8 cellular contexts compared by ENCODE assay signal in the genomic region with DNA sequence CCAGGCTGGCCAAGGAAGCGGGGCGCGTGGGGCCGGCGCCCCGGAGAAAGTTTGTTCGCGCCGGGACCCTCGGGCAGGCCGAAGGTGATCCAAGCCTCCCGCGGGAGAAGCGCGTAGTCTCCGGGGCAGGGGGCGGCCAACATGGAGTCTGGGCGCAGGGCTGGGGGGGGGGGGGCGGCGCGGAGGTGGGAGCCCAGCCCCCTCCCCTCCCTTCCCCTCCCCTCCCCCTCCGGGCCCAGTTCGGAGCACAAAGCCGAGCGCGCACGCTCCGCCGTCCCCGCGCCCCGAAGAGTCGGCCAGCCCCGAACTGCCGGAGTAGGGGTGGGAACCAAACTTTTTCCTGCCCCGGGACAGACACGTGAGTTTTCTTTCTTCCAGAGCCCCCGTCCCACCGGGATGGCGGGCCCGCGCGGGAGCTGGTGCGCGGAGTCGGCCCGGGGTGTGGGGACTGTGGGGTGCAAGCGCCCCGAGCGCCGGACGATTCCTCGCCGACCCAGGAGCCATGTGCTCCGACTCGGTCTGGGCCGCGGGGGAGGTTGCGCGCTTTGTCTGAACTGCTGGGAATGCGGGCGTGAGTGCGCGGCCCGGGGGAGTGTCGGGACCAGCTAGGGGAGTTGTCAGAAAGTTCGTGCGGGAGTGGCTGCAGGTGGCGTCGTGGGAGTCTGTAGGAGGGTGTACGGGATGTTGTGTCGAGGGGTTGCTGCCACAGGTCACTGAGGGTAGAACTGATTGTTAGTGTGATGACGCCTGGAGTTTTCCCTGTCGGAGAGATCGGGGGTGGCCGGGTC. TPM values are rescaled to one million over a fixed set of nuclear protein-coding genes. Genes with fewer than 3 reads are reported as not detected.
DNase-seq lines count a peak whose midpoint lies in the region; ATAC-seq, FAIRE-seq and TF ChIP-seq lines count a peak whose summit lies in the region.

No MANE protein-coding gene starts in this region.

- WGBS in heart right ventricle, 2 donors = 1% methylated on average over 61 to 75 of the region's 76 CpGs
- 0 to 1% (median 1%) methylated on average over 42 to 74 of the region's 76 CpGs for WGBS in psoas muscle, 3 donors

- TF ChIP-seq CTCF in 22Rv1 (IDR thresholded peaks at IDR 0.05) (no peak), heart right ventricle (IDR thresholded peaks at IDR 0.05) (no peak), psoas muscle (IDR thresholded peaks at IDR 0.05) (no peak)

- peak overlapping the region; percentile 80 for H3K27ac ChIP-seq in 22Rv1
- peak overlapping the region in 9 of 10 donors; percentile 71 to 91 (median 89) for H3K27ac ChIP-seq in heart right ventricle
- peak overlapping the region; percentile 76 for H3K27ac ChIP-seq in psoas muscle

- no peaks in the 10 kb centered on the region for H3K9me3 ChIP-seq in heart right ventricle
- H3K9me3 ChIP-seq in psoas muscle = no peaks in the 10 kb centered on the region

- intact Hi-C loops in activated naive CD4-positive, alpha-beta T cell treated with anti-CD3 and anti-CD28 coated beads for 36 hours (cut with micrococcal nuclease) = loop anchor here (5.0 kb wide), 2 partner anchors 263 to 622 kb away; partner anchors contain the start of gene SCAND1
- intact Hi-C loops in heart right ventricle (cut with DNase I) = loop anchor here in 2 of 10 donors (5.0 to 10.0 kb wide), 2 partner anchors 33 to 180 kb away; partner anchors contain the start of gene RAB5IF (in 1 of the 2)
- intact Hi-C loops in psoas muscle (cut with DNase I) = no loop called here

- H3K4me1 Mint-ChIP-seq in activated naive CD4-positive, alpha-beta T cell treated with anti-CD3 and anti-CD28 coated beads for 36 hours (ENCODE audit: low read depth) = peaks cover 37% of the 10 kb centered on the region

- H3K36me3 Mint-ChIP-seq in activated naive CD4-positive, alpha-beta T cell treated with anti-CD3 and anti-CD28 coated beads for 36 hours (ENCODE audit: low read depth) = peaks cover 18% of the 10 kb centered on the region

- FAIRE-seq in GM19239 (lab: Jason Lieb, UNC) = peak; percentile 71

- peaks cover 0 to 11% (median 0%) of the 10 kb centered on the region in 9 donors for H3K36me3 ChIP-seq in heart right ventricle
- H3K36me3 ChIP-seq in psoas muscle (ENCODE audit: insufficient read depth in 1 of 2, low read depth in 1 of 2) = no peaks in the 10 kb centered on the region

- H3K27me3 Mint-ChIP-seq in activated naive CD4-positive, alpha-beta T cell treated with anti-CD3 and anti-CD28 coated beads for 36 hours (ENCODE audit: low read depth) = no peaks in the 10 kb centered on the region

- peak; percentile 36 for DNase-seq in GM19239 (ENCODE audit: insufficient read length, low spot score)
- DNase-seq in RPMI7951 (ENCODE audit: low read depth) = peak; percentile 67
- peak; percentile 53 for DNase-seq in activated naive CD4-positive, alpha-beta T cell treated with anti-CD3 and anti-CD28 coated beads for 36 hours
- peak; percentile 40 to 46 for DNase-seq in heart right ventricle
- DNase-seq in psoas muscle = peak; percentile 44 to 65
- DNase-seq in NCI-H2029 treated with DMSO at 0.1 percent for 48 hours (lab: John Stamatoyannopoulos, UW) = no peak

- CTCF ChIA-PET in activated naive CD4-positive, alpha-beta T cell treated with anti-CD3 and anti-CD28 coated beads for 36 hours (lab: Charles Lee) = interaction anchor here (0.6 to 1.4 kb wide), 7 partner anchors 16 to 348 kb away, joined by 3 to 6 read pairs (median 3); partner anchors contain the start of gene RAB5IF

- H3K4me1 ChIP-seq in heart right ventricle (peaks cover 8 to 40% (median 24%) of the 10 kb centered on the region in 9 donors), psoas muscle (peaks cover 9% of the 10 kb centered on the region)

- no peaks in the 10 kb centered on the region for H3K9me3 Mint-ChIP-seq in activated naive CD4-positive, alpha-beta T cell treated with anti-CD3 and anti-CD28 coated beads for 36 hours

- H3K4me3 ChIP-seq in heart right ventricle (peak overlapping the region; percentile 66 to 89 (median 84)), psoas muscle (peak overlapping the region; percentile 82)

- H3K4me3 Mint-ChIP-seq in activated naive CD4-positive, alpha-beta T cell treated with anti-CD3 and anti-CD28 coated beads for 36 hours = peak overlapping the region; percentile 91

- ATAC-seq in heart right ventricle = peak; percentile 21 to 50 (median 38)
- ATAC-seq in psoas muscle = peak; percentile 40 to 59 (median 42)
- no peak for ATAC-seq in HG02588 (IDR thresholded peaks at IDR 0.05; ENCODE audit: unreplicated experiment)

- H3K27me3 ChIP-seq in heart right ventricle = no peaks in the 10 kb centered on the region
- peaks cover 0 to 40% (median 4%) of the 10 kb centered on the region in 3 donors for H3K27me3 ChIP-seq in psoas muscle (ENCODE audit: insufficient read depth in 3 of 3, low read length in 2 of 3)

- H3K27ac Mint-ChIP-seq in activated naive CD4-positive, alpha-beta T cell treated with anti-CD3 and anti-CD28 coated beads for 36 hours = peak overlapping the region; percentile 92

RNA-seq across cellular contexts. Expression of gene TGIF2, which starts 1.1 kb away (rescaled TPM):
- 14.6 and 18.3 TPM in 2 replicates for total RNA-seq in RPMI7951 (2014; rRNA removed; shearing (Covaris generic))
- total RNA-seq in activated naive CD4-positive, alpha-beta T cell treated with anti-CD3 and anti-CD28 coated beads for 36 hours = 10 to 100 TPM; 32.2 to 33.6 TPM
- total RNA-seq in heart right ventricle = 10 to 100 TPM in 1 of 10 donors, 1 to 10 TPM in 9; 5.2 to 13.8 (median 7.2) TPM
- polyA plus RNA-seq in heart right ventricle = 1 to 10 TPM; 2.9 to 4.5 TPM
- 1 to 10 TPM; 1.7 to 2.8 (median 2.6) TPM for total RNA-seq in psoas muscle
- polyA plus RNA-seq in psoas muscle = 1 to 10 TPM; 1.1 to 1.7 (median 1.2) TPM

RNA-seq across cellular contexts. Expression of gene RAB5IF, which starts 31.1 kb away (rescaled TPM):
- 227 and 343 TPM in 2 replicates for total RNA-seq in RPMI7951 (2014; rRNA removed; shearing (Covaris generic))
- 10 to 100 TPM; 79.8 to 85.9 TPM for total RNA-seq in activated naive CD4-positive, alpha-beta T cell treated with anti-CD3 and anti-CD28 coated beads for 36 hours
- total RNA-seq in heart right ventricle (10 to 100 TPM; 42.8 to 73.7 (median 49.2) TPM), psoas muscle (100 to 1,000 TPM in 3 of 4 donors, 10 to 100 TPM in 1; 77.3 to 368 (median 215) TPM)
- polyA plus RNA-seq in heart right ventricle (100 to 1,000 TPM in 1 of 2 donors, 10 to 100 TPM in 1; 40.4 to 120 TPM), psoas muscle (100 to 1,000 TPM; 144 to 585 (median 337) TPM)

RNA-seq across cellular contexts. Expression of gene MYL9, which starts 33.2 kb away (rescaled TPM):
- 17.4 and 20.3 TPM in 2 replicates for total RNA-seq in RPMI7951 (2014; rRNA removed; shearing (Covaris generic))
- not detected for total RNA-seq in activated naive CD4-positive, alpha-beta T cell treated with anti-CD3 and anti-CD28 coated beads for 36 hours
- total RNA-seq in heart right ventricle (1,000 to 10,000 TPM; 1,611 to 2,234 (median 1,868) TPM), psoas muscle (10 to 100 TPM; 42.5 to 86.6 (median 44.5) TPM)
- polyA plus RNA-seq in heart right ventricle (1,000 to 10,000 TPM in 1 of 2 donors, 100 to 1,000 TPM in 1; 755 to 2,519 TPM), psoas muscle (10 to 100 TPM; 23.1 to 33.7 (median 27.2) TPM)

Comparison
In these comparisons a context has a peak if more than half of its experiments do, and no peak if none do; other contexts are left out.
1. RNA of gene MYL9, which starts 33.2 kb away (total RNA-seq): 1,611 to 2,234 TPM in heart right ventricle, 42.5 to 86.6 TPM in psoas muscle and 17.4 to 20.3 TPM in RPMI7951; not detected in activated naive CD4-positive, alpha-beta T cell treated with anti-CD3 and anti-CD28 coated beads for 36 hours; every median in the first group is over 10 times any median in the second.
2. Peak in every context shown above with its lines, with median percentiles within 50 percentile points of each other: H3K27ac ChIP-seq.